Comparison of ENCODE assay signal across 14 cellular contexts in the genomic region with DNA sequence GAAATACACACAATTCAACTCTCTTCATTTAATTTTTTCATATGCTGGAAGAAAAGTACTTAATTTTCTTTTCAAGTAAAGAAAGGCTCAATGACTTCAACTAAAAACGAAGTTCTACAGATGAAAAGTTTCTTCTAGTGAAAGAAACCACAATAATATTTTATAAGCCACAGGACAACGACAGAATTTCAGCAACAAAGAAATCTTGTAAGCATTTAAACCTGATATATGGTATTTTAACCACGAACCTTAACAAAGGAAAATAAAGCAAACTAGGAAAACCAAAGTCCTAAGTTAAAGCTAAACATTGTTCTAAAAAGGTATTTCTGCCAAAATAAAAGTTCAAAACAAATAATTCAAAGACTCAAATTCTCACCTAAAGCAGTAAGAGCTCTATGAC. TPM values are rescaled to one million over a fixed set of nuclear protein-coding genes. Genes with fewer than 3 reads are reported as not detected.
DNase-seq lines count a peak whose midpoint lies in the region; TF ChIP-seq lines count a peak whose summit lies in the region.
"Had no signal": no experiment of that assay in that cellular context is flagged by ENCODE, and none has a peak within 500 bp of the region (broad histone marks: within the 10 kb centered on the region; RNA-seq: fewer than 3 reads in every experiment).

No MANE protein-coding gene starts in this region.

- H3K4me3 ChIP-seq in KMS-11 (IDR thresholded peaks at IDR 0.05; ENCODE audit: insufficient read depth, low read depth, low read length): no peak overlapping the region
- H3K4me3 ChIP-seq in astrocyte of the cerebellum (ENCODE audit: low read depth, low read length): no peak overlapping the region

- H3K9me3 Mint-ChIP-seq in chondrocyte (ENCODE audit: low read depth): no peaks in the 10 kb centered on the region

- H3K36me3 ChIP-seq in KMS-11 (ENCODE audit: insufficient read depth): no peaks in the 10 kb centered on the region

- H2AFZ ChIP-seq in KMS-11 (ENCODE audit: low read depth): no peak overlapping the region

- H3K36me3 Mint-ChIP-seq in chondrocyte (ENCODE audit: low read depth): peaks cover 1% of the 10 kb centered on the region
- H3K36me3 Mint-ChIP-seq: CD4-positive, CD25-positive, alpha-beta regulatory T cell had no signal

- H3K27me3 Mint-ChIP-seq in chondrocyte (ENCODE audit: low read depth): no peaks in the 10 kb centered on the region

- H3K27me3 ChIP-seq in KMS-11 (ENCODE audit: insufficient read depth, low read depth) (no peaks in the 10 kb centered on the region), layer of hippocampus (ENCODE audit: control insufficient read depth, insufficient read depth, low read length) (no peaks in the 10 kb centered on the region)

- H3K9ac ChIP-seq in KMS-11: no peak overlapping the region

- H3K4me2 ChIP-seq in KMS-11: peak overlapping the region; percentile 24; the same call in 1 of the 2 replicates

- in situ Hi-C loops in astrocyte of the cerebellum (cut with HindIII; ENCODE audit: low sequenced_read_pairs): no loop called here

- peaks cover 36% of the 10 kb centered on the region for H3K4me1 Mint-ChIP-seq in chondrocyte (ENCODE audit: low read depth)
- H3K4me1 Mint-ChIP-seq: CD4-positive, CD25-positive, alpha-beta regulatory T cell had no signal

- no peak overlapping the region for H3K27ac Mint-ChIP-seq in chondrocyte (ENCODE audit: unreplicated experiment)
- H3K27ac Mint-ChIP-seq: CD4-positive, CD25-positive, alpha-beta regulatory T cell had no signal

- no peak overlapping the region for H3K4me3 Mint-ChIP-seq in chondrocyte (ENCODE audit: unreplicated experiment)
- H3K4me3 Mint-ChIP-seq: CD4-positive, CD25-positive, alpha-beta regulatory T cell had no signal

- TF ChIP-seq CTCF in KMS-11 (conservative IDR thresholded peaks at IDR 0.05; ENCODE audit: low read depth, low read length) (no peak), astrocyte of the cerebellum (IDR thresholded peaks at IDR 0.05; ENCODE audit: low read depth, low read length, missing control alignments) (no peak), chondrocyte (IDR thresholded peaks at IDR 0.05) (no peak)

- peak; percentile 69 for DNase-seq in astrocyte of the cerebellum (ENCODE audit: low read depth)
- no peak for DNase-seq in GF-D8 (lab: John Stamatoyannopoulos, UW)
- no peak for DNase-seq in chondrocyte (ENCODE audit: low spot score)
- no peak for DNase-seq in stimulated activated CD4-positive, alpha-beta T cell treated with anti-CD3 and anti-CD28 coated beads, Interleukin-4, amount 100 ng/mL, for 1 hour
- no peak for DNase-seq in activated T-cell treated with anti-CD3 and anti-CD28 coated beads, Interleukin-2, amount 50 U/mL, for 48 hours
- DNase-seq: Caco-2; CD4-positive, CD25-positive, alpha-beta regulatory T cell; EL; Karpas-422; NCI-H2171; NCI-H446; SIG-M5 had no signal

- peaks cover 71% of the 10 kb centered on the region; the same call in 1 of the 2 replicates for H3K79me2 ChIP-seq in KMS-11 (ENCODE audit: insufficient read depth, low read depth)

- H3K4me1 ChIP-seq in KMS-11 (ENCODE audit: low read depth, poor library complexity, severe bottlenecking): peaks cover 83% of the 10 kb centered on the region

- H4K20me1 ChIP-seq in KMS-11 (ENCODE audit: insufficient read depth): 0 out of 2 replicates have a peak, but pooled peaks cover 8% of the 10 kb centered on the region

- H3K27ac ChIP-seq in KMS-11 (peak overlapping the region; percentile 5; the same call in 1 of the 2 replicates), layer of hippocampus (ENCODE audit: low read depth, low read length) (peak overlapping the region; percentile 21)

RNA-seq across cellular contexts. Expression of a gene that starts 24.6 kb away (rescaled TPM):
- total RNA-seq in chondrocyte: 160 to 273 TPM (median 168 TPM) in 3 replicates
